In genomic region chr2:45905643-45905969, GRCh38 we compare ENCODE assay signal across 26 cellular contexts.
A peak's percentile ranks its signal among the peaks of the same experiment; 100 is the strongest.
DNase-seq lines count a peak whose midpoint lies in the region; ATAC-seq and TF ChIP-seq lines count a peak whose summit lies in the region.
"Had no signal": no experiment of that assay in that cellular context is flagged by ENCODE, and none has a peak within 500 bp of the region (broad histone marks: within the 10 kb centered on the region; RNA-seq: fewer than 3 reads in every experiment).

No MANE protein-coding gene starts in this region.

- ATAC-seq in stimulated activated naive B cell treated with anti-CD40 and anti-IgM and Interleukin-4, amounts not matched to agents 10 μg/mL and 1 μg/mL and 100 μg/mL, for 72 hours (replicated peaks): peak; percentile 14 to 27
- ATAC-seq in HG02610 (IDR thresholded peaks at IDR 0.05; ENCODE audit: unreplicated experiment) (no peak), sciatic nerve (no peak)
- ATAC-seq: stimulated activated naive CD8-positive, alpha-beta T cell treated with anti-CD3 and anti-CD28 coated beads, Interleukin-15, Interleukin-2, amounts not matched to agents 100 U/mL and 50 U/mL, for 24 hours had no signal

- in situ Hi-C loops in mammary epithelial cell (cut with MboI; ENCODE audit: low sequenced_read_pairs in 2 of 2): no loop called here

- dilution Hi-C loops in mammary epithelial cell (cut with HindIII; ENCODE audit: low sequenced_read_pairs): loop anchor here (5.0 kb wide), 1 partner anchor 48 kb away; no protein-coding TSS in a partner anchor

- peaks cover 44 to 74% of the 10 kb centered on the region in 2 donors for H3K4me1 Mint-ChIP-seq in stimulated activated naive B cell treated with anti-CD40 and anti-IgM and Interleukin-4, amounts not matched to agents 10 μg/mL and 1 μg/mL and 100 μg/mL, for 72 hours
- H3K4me1 Mint-ChIP-seq: activated naive CD4-positive, alpha-beta T cell treated with anti-CD3 and anti-CD28 coated beads, Interleukin-2, amount 50 U/mL, for 24 hours had no signal

- no peak overlapping the region for H3K4me3 Mint-ChIP-seq in stimulated activated naive B cell treated with anti-CD40 and anti-IgM and Interleukin-4, amounts not matched to agents 10 μg/mL and 1 μg/mL and 100 μg/mL, for 72 hours
- H3K4me3 Mint-ChIP-seq: activated naive CD4-positive, alpha-beta T cell treated with anti-CD3 and anti-CD28 coated beads, Interleukin-2, amount 50 U/mL, for 24 hours; activated T-helper 1 cell treated with anti-CD3 and anti-CD28 coated beads, Interleukin-12 subunit alpha, Interleukin-12 subunit beta, Interleukin-2, Interleukin-4 antibody, amounts not matched to agents 30 ng/mL and 10 ng/mL and 1 ng/mL, durations not matched to agents 14 hours and 24 hours and 36 hours; CD14-positive monocyte; dendritic cell treated with granulocyte-macrophage colony-stimulating factor and Interleukin-4, amounts not matched to agents 40 ng/mL and 50 ng/mL, for 4 days; neural crest cell had no signal

- no peaks in the 10 kb centered on the region for H3K79me2 ChIP-seq in mammary epithelial cell (ENCODE audit: insufficient read depth, low read length)
- H3K79me2 ChIP-seq in OCI-LY1 (ENCODE audit: insufficient read depth, low read length): no peaks in the 10 kb centered on the region

- H3F3A ChIP-seq in OCI-LY1 (ENCODE audit: insufficient read depth, low read length): no peaks in the 10 kb centered on the region

- H3K27me3 ChIP-seq in breast epithelium: no peaks in the 10 kb centered on the region
- H3K27me3 ChIP-seq in mammary epithelial cell (ENCODE audit: insufficient read depth, low read length): no peaks in the 10 kb centered on the region
- H3K27me3 ChIP-seq in OCI-LY1 (ENCODE audit: insufficient read depth, low read length): no peaks in the 10 kb centered on the region
- H3K27me3 ChIP-seq: thyroid gland had no signal

- intact Hi-C loops in breast epithelium (cut with DNase I; ENCODE audit: low total_unique reads): no loop called here
- intact Hi-C loops in mammary epithelial cell (cut with micrococcal nuclease): no loop called here
- intact Hi-C loops in sciatic nerve (cut with DNase I): no loop called here

- H3K4me2 ChIP-seq in mammary epithelial cell (ENCODE audit: insufficient read depth, low read depth, low read length) (no peak overlapping the region), OCI-LY1 (ENCODE audit: low read length) (no peak overlapping the region)

- H2AFZ ChIP-seq in mammary epithelial cell (ENCODE audit: low read depth, low read length) (no peak overlapping the region), OCI-LY1 (ENCODE audit: low read length) (no peak overlapping the region)
- H2AFZ ChIP-seq: parathyroid adenoma had no signal

- H3K9me3 Mint-ChIP-seq in stimulated activated naive B cell treated with anti-CD40 and anti-IgM and Interleukin-4, amounts not matched to agents 10 μg/mL and 1 μg/mL and 100 μg/mL, for 72 hours: no peaks in the 10 kb centered on the region
- H3K9me3 Mint-ChIP-seq: activated naive CD4-positive, alpha-beta T cell treated with anti-CD3 and anti-CD28 coated beads, Interleukin-2, amount 50 U/mL, for 24 hours; activated T-helper 1 cell treated with anti-CD3 and anti-CD28 coated beads, Interleukin-12 subunit alpha, Interleukin-12 subunit beta, Interleukin-2, Interleukin-4 antibody, amounts not matched to agents 30 ng/mL and 10 ng/mL and 1 ng/mL, durations not matched to agents 14 hours and 24 hours and 36 hours; CD14-positive monocyte; dendritic cell treated with granulocyte-macrophage colony-stimulating factor and Interleukin-4, amounts not matched to agents 40 ng/mL and 50 ng/mL, for 4 days; neural crest cell had no signal

- TF ChIP-seq CTCF in breast epithelium (IDR thresholded peaks at IDR 0.05): no peak
- no peak for TF ChIP-seq CTCF in mammary epithelial cell (conservative IDR thresholded peaks at IDR 0.05 in 1 of 2, IDR thresholded peaks at IDR 0.05 in 1 of 2; ENCODE audit: extremely low read depth in 1 of 2, insufficient read depth in 1 of 2, low read depth in 1 of 2, low read length in 2 of 2)
- no peak for TF ChIP-seq CTCF in OCI-LY1 (IDR thresholded peaks at IDR 0.05; ENCODE audit: low read length)

- H3K9me2 ChIP-seq in OCI-LY1 (ENCODE audit: low read depth, low read length): no peaks in the 10 kb centered on the region

- DNase-seq in breast epithelium (ENCODE audit: low spot score in 2 of 2): no peak
- no peak for DNase-seq in mammary epithelial cell
- peak; percentile 59 for DNase-seq in NAMALWA (ENCODE audit: low spot score)
- no peak for DNase-seq in stimulated activated naive B cell treated with anti-CD40 and anti-IgM and Interleukin-4, amounts not matched to agents 10 μg/mL and 1 μg/mL and 100 μg/mL, for 72 hours
- no peak for DNase-seq in substantia nigra (lab: John Stamatoyannopoulos, UW)
- DNase-seq in sciatic nerve (ENCODE audit: low spot score): no peak
- DNase-seq: activated CD4-positive, alpha-beta T cell treated with anti-CD3 and anti-CD28 coated beads, Interleukin-2, amount 50 U/mL, for 1 hour; DMS 273 treated with DMSO at 0.1 percent for 48 hours; islet precursor cell; KG1; NCI-H187; NCI-H446 treated with DMSO at 0.1 percent for 48 hours; right cardiac atrium; stimulated activated naive CD8-positive, alpha-beta T cell treated with anti-CD3 and anti-CD28 coated beads, Interleukin-15, Interleukin-2, amounts not matched to agents 100 U/mL and 50 U/mL, for 24 hours; T-helper 2 cell had no signal

- H4K20me1 ChIP-seq in mammary epithelial cell (ENCODE audit: insufficient read depth, low read length) (no peaks in the 10 kb centered on the region), OCI-LY1 (ENCODE audit: insufficient read depth, low read length) (no peaks in the 10 kb centered on the region)

- H3K4me1 ChIP-seq in breast epithelium (peaks cover 0 to 10% of the 10 kb centered on the region in 2 donors), mammary epithelial cell (ENCODE audit: insufficient read depth, low read length) (peaks cover 21% of the 10 kb centered on the region), OCI-LY1 (ENCODE audit: insufficient read depth, low read length, severe bottlenecking) (peaks cover 38% of the 10 kb centered on the region)

- H3K27me3 Mint-ChIP-seq in stimulated activated naive B cell treated with anti-CD40 and anti-IgM and Interleukin-4, amounts not matched to agents 10 μg/mL and 1 μg/mL and 100 μg/mL, for 72 hours: no peaks in the 10 kb centered on the region
- H3K27me3 Mint-ChIP-seq: activated naive CD4-positive, alpha-beta T cell treated with anti-CD3 and anti-CD28 coated beads, Interleukin-2, amount 50 U/mL, for 24 hours; dendritic cell treated with granulocyte-macrophage colony-stimulating factor and Interleukin-4, amounts not matched to agents 40 ng/mL and 50 ng/mL, for 4 days had no signal

- WGBS in mammary epithelial cell (ENCODE audit: low coverage, missing lambda C conversion rate): 88% methylated on average over 5 of the region's 5 CpGs

- H3K36me3 Mint-ChIP-seq in stimulated activated naive B cell treated with anti-CD40 and anti-IgM and Interleukin-4, amounts not matched to agents 10 μg/mL and 1 μg/mL and 100 μg/mL, for 72 hours: peaks cover 3 to 6% of the 10 kb centered on the region in 2 donors
- H3K36me3 Mint-ChIP-seq: activated naive CD4-positive, alpha-beta T cell treated with anti-CD3 and anti-CD28 coated beads, Interleukin-2, amount 50 U/mL, for 24 hours had no signal

- no peak overlapping the region for H3K9ac ChIP-seq in mammary epithelial cell (ENCODE audit: insufficient read depth, low read length)
- no peak overlapping the region for H3K9ac ChIP-seq in OCI-LY1 (ENCODE audit: low read length)
- H3K9ac ChIP-seq: parathyroid adenoma had no signal

- H3K36me3 ChIP-seq in breast epithelium (no peaks in the 10 kb centered on the region), mammary epithelial cell (ENCODE audit: insufficient read depth, low read length) (no peaks in the 10 kb centered on the region), OCI-LY1 (ENCODE audit: insufficient read depth, low read length) (no peaks in the 10 kb centered on the region)
- H3K36me3 ChIP-seq: thyroid gland had no signal

- H3K27ac Mint-ChIP-seq in stimulated activated naive B cell treated with anti-CD40 and anti-IgM and Interleukin-4, amounts not matched to agents 10 μg/mL and 1 μg/mL and 100 μg/mL, for 72 hours: peak overlapping the region; percentile 80
- H3K27ac Mint-ChIP-seq: activated naive CD4-positive, alpha-beta T cell treated with anti-CD3 and anti-CD28 coated beads, Interleukin-2, amount 50 U/mL, for 24 hours; activated T-helper 1 cell treated with anti-CD3 and anti-CD28 coated beads, Interleukin-12 subunit alpha, Interleukin-12 subunit beta, Interleukin-2, Interleukin-4 antibody, amounts not matched to agents 30 ng/mL and 10 ng/mL and 1 ng/mL, durations not matched to agents 14 hours and 24 hours and 36 hours; CD14-positive monocyte; dendritic cell treated with granulocyte-macrophage colony-stimulating factor and Interleukin-4, amounts not matched to agents 40 ng/mL and 50 ng/mL, for 4 days had no signal

- no peak for TF ChIP-seq POLR2A in breast epithelium (IDR thresholded peaks at IDR 0.05)

- H3K27ac ChIP-seq in breast epithelium (peak overlapping the region; percentile 78 to 83), mammary epithelial cell (ENCODE audit: insufficient read depth, low read depth, low read length) (no peak overlapping the region), OCI-LY1 (ENCODE audit: low read depth, low read length, poor library complexity, severe bottlenecking) (peak overlapping the region; percentile 3), substantia nigra (ENCODE audit: low read depth, low read length, poor library complexity, severe bottlenecking) (no peak overlapping the region)
- H3K27ac ChIP-seq: parathyroid adenoma, SK-N-MC, thyroid gland, VCaP had no signal

- H3K4me3 ChIP-seq in breast epithelium: no peak overlapping the region
- H3K4me3 ChIP-seq in mammary epithelial cell (replicated peaks in 1 of 3; ENCODE audit: insufficient read depth in 1 of 3, low read depth in 2 of 3, low read length in 3 of 3): no peak overlapping the region
- no peak overlapping the region for H3K4me3 ChIP-seq in OCI-LY1 (ENCODE audit: low read depth, low read length, poor library complexity, severe bottlenecking)
- H3K4me3 ChIP-seq: SK-N-MC, thyroid gland had no signal

- no TSS peak for BruUV-seq in mammary epithelial cell (replicated peaks; lab: Mats Ljungman, UMichigan)

- CTCF ChIA-PET in mammary epithelial cell (lab: Charles Lee; ENCODE audit: low non-redundant PET): no interaction called here

- H3K9me3 ChIP-seq in breast epithelium (no peaks in the 10 kb centered on the region), mammary epithelial cell (replicated peaks; ENCODE audit: insufficient read depth, low read length) (no peaks in the 10 kb centered on the region), OCI-LY1 (ENCODE audit: low read length) (no peaks in the 10 kb centered on the region)
- H3K9me3 ChIP-seq: thyroid gland had no signal

Comparison
In these comparisons a context has a peak if more than half of its experiments do, and no peak if none do; other contexts are left out.
1. H3K27ac ChIP-seq: peak in breast epithelium (2 of 2) and OCI-LY1 (single experiment); none in mammary epithelial cell (single experiment) and substantia nigra (single experiment).
2. ATAC-seq: peak in stimulated activated naive B cell treated with anti-CD40 and anti-IgM and Interleukin-4, amounts not matched to agents 10 μg/mL and 1 μg/mL and 100 μg/mL, for 72 hours (2 of 2); none in HG02610 (single experiment) and sciatic nerve (single experiment).